8 cellular contexts compared by ENCODE assay signal in genomic region chr1:89629600-89629999, GRCh38. TPM values are rescaled to one million over a fixed set of nuclear protein-coding genes. Genes with fewer than 3 reads are reported as not detected.
DNase-seq lines count a peak whose midpoint lies in the region; ATAC-seq and FAIRE-seq lines count a peak whose summit lies in the region.
"Not testable (repeated sequence)": the region's sequence is repeated elsewhere in the genome, so short reads cannot be mapped to it uniquely, and the experiment has no call there.

No MANE protein-coding gene starts in this region.

- intact Hi-C loops in activated CD4-positive, alpha-beta memory T cell treated with anti-CD3 and anti-CD28 coated beads for 36 hours (cut with micrococcal nuclease): not testable (repeated sequence)

- H3K4me1 ChIP-seq in BLaER1: peaks cover 32% of the 10 kb centered on the region

- H3K27ac Mint-ChIP-seq in T-cell: peak overlapping the region; percentile 81 to 97
- peak overlapping the region; percentile 77 for H3K27ac Mint-ChIP-seq in activated CD4-positive, alpha-beta memory T cell treated with anti-CD3 and anti-CD28 coated beads for 36 hours
- peak overlapping the region; percentile 61 for H3K27ac Mint-ChIP-seq in activated T-cell treated with anti-CD3 and anti-CD28 coated beads, Interleukin-2, amount 50 U/mL, for 72 hours
- peak overlapping the region; percentile 96 for H3K27ac Mint-ChIP-seq in activated naive CD8-positive, alpha-beta T cell
- H3K27ac Mint-ChIP-seq in effector memory CD8-positive, alpha-beta T cell: peak overlapping the region; percentile 70 to 85
- peak overlapping the region; percentile 88 for H3K27ac Mint-ChIP-seq in stimulated activated effector memory CD8-positive, alpha-beta T cell treated with anti-CD3 and anti-CD28 coated beads, Interleukin-12 subunit alpha, Interleukin-12 subunit beta, amount 100 ng/mL, for 72 hours

- not testable (repeated sequence) for H3K27me3 ChIP-seq in BLaER1

- peaks cover 25% of the 10 kb centered on the region for H3K36me3 ChIP-seq in BLaER1

- peak overlapping the region; percentile 94; the same call in 1 of the 2 replicates for H3K4me2 ChIP-seq in BLaER1

- peak overlapping the region; percentile 7 to 96 (median 45) for H3K4me3 Mint-ChIP-seq in T-cell
- H3K4me3 Mint-ChIP-seq in activated CD4-positive, alpha-beta memory T cell treated with anti-CD3 and anti-CD28 coated beads for 36 hours: peak overlapping the region; percentile 36
- peak overlapping the region; percentile 61 to 80 for H3K4me3 Mint-ChIP-seq in activated T-cell treated with anti-CD3 and anti-CD28 coated beads, Interleukin-2, amount 50 U/mL, for 72 hours
- H3K4me3 Mint-ChIP-seq in activated naive CD8-positive, alpha-beta T cell: peak overlapping the region; percentile 52
- peak overlapping the region; percentile 37 to 39 for H3K4me3 Mint-ChIP-seq in effector memory CD8-positive, alpha-beta T cell
- H3K4me3 Mint-ChIP-seq in stimulated activated effector memory CD8-positive, alpha-beta T cell treated with anti-CD3 and anti-CD28 coated beads, Interleukin-12 subunit alpha, Interleukin-12 subunit beta, amount 100 ng/mL, for 72 hours: peak overlapping the region; percentile 90

- peak; percentile 56 for FAIRE-seq in GM19239 (lab: Jason Lieb, UNC)

- not testable (repeated sequence) for H4K20me1 ChIP-seq in BLaER1

- not testable (repeated sequence) for ATAC-seq in T-cell (replicated peaks in 1 of 4); activated T-cell treated with anti-CD3 and anti-CD28 coated beads, Interleukin-2, amount 50 U/mL, for 72 hours (replicated peaks in 1 of 2); effector memory CD8-positive, alpha-beta T cell (replicated peaks); stimulated activated effector memory CD8-positive, alpha-beta T cell treated with anti-CD3 and anti-CD28 coated beads, Interleukin-12 subunit alpha, Interleukin-12 subunit beta, amount 100 ng/mL, for 72 hours

- H3K27me3 Mint-ChIP-seq in T-cell; activated CD4-positive, alpha-beta memory T cell treated with anti-CD3 and anti-CD28 coated beads for 36 hours; activated T-cell treated with anti-CD3 and anti-CD28 coated beads, Interleukin-2, amount 50 U/mL, for 72 hours (ENCODE audit: low read depth); activated naive CD8-positive, alpha-beta T cell; effector memory CD8-positive, alpha-beta T cell: not testable (repeated sequence)

- H3K4me1 Mint-ChIP-seq in T-cell: peaks cover 74 to 80% (median 76%) of the 10 kb centered on the region in 3 donors
- H3K4me1 Mint-ChIP-seq in activated CD4-positive, alpha-beta memory T cell treated with anti-CD3 and anti-CD28 coated beads for 36 hours (ENCODE audit: low read depth): peaks cover 72% of the 10 kb centered on the region
- peaks cover 72% of the 10 kb centered on the region for H3K4me1 Mint-ChIP-seq in activated T-cell treated with anti-CD3 and anti-CD28 coated beads, Interleukin-2, amount 50 U/mL, for 72 hours (ENCODE audit: low read depth)
- peaks cover 71% of the 10 kb centered on the region for H3K4me1 Mint-ChIP-seq in activated naive CD8-positive, alpha-beta T cell (ENCODE audit: low read depth)
- H3K4me1 Mint-ChIP-seq in effector memory CD8-positive, alpha-beta T cell (ENCODE audit: low read depth in 2 of 2): peaks cover 43 to 56% of the 10 kb centered on the region in 2 donors
- H3K4me1 Mint-ChIP-seq in stimulated activated effector memory CD8-positive, alpha-beta T cell treated with anti-CD3 and anti-CD28 coated beads, Interleukin-12 subunit alpha, Interleukin-12 subunit beta, amount 100 ng/mL, for 72 hours: peaks cover 56% of the 10 kb centered on the region

- peaks cover 11% of the 10 kb centered on the region for H3K36me3 Mint-ChIP-seq in T-cell
- peaks cover 25% of the 10 kb centered on the region for H3K36me3 Mint-ChIP-seq in activated CD4-positive, alpha-beta memory T cell treated with anti-CD3 and anti-CD28 coated beads for 36 hours
- peaks cover 6 to 13% of the 10 kb centered on the region in 2 donors for H3K36me3 Mint-ChIP-seq in activated T-cell treated with anti-CD3 and anti-CD28 coated beads, Interleukin-2, amount 50 U/mL, for 72 hours (ENCODE audit: insufficient read depth in 2 of 2)
- peaks cover 16% of the 10 kb centered on the region for H3K36me3 Mint-ChIP-seq in activated naive CD8-positive, alpha-beta T cell
- peaks cover 33% of the 10 kb centered on the region for H3K36me3 Mint-ChIP-seq in effector memory CD8-positive, alpha-beta T cell (ENCODE audit: insufficient read depth)
- H3K36me3 Mint-ChIP-seq in stimulated activated effector memory CD8-positive, alpha-beta T cell treated with anti-CD3 and anti-CD28 coated beads, Interleukin-12 subunit alpha, Interleukin-12 subunit beta, amount 100 ng/mL, for 72 hours: peaks cover 25% of the 10 kb centered on the region

- H3K9me3 Mint-ChIP-seq in T-cell; activated CD4-positive, alpha-beta memory T cell treated with anti-CD3 and anti-CD28 coated beads for 36 hours; activated T-cell treated with anti-CD3 and anti-CD28 coated beads, Interleukin-2, amount 50 U/mL, for 72 hours; activated naive CD8-positive, alpha-beta T cell (ENCODE audit: low read depth); effector memory CD8-positive, alpha-beta T cell; stimulated activated effector memory CD8-positive, alpha-beta T cell treated with anti-CD3 and anti-CD28 coated beads, Interleukin-12 subunit alpha, Interleukin-12 subunit beta, amount 100 ng/mL, for 72 hours: not testable (repeated sequence)

- H3K4me3 ChIP-seq in BLaER1: not testable (repeated sequence)

- H3K27ac ChIP-seq in BLaER1: not testable (repeated sequence)

- not testable (repeated sequence) for H3K9me3 ChIP-seq in BLaER1

- POLR2A ChIA-PET in T-cell (lab: Charles Lee): interaction anchor here (0.5 to 1.5 kb wide), 5 partner anchors 10 to 133 kb away, joined by 3 to 6 read pairs (median 5); no protein-coding TSS in a partner anchor
- POLR2A ChIA-PET in activated CD4-positive, alpha-beta memory T cell treated with anti-CD3 and anti-CD28 coated beads for 36 hours (lab: Charles Lee): interaction anchor here (1.0 to 13.0 kb wide), 3 partner anchors 22 to 144 kb away, joined by 3 to 225 read pairs (median 4); no protein-coding TSS in a partner anchor

- H3K9ac ChIP-seq in BLaER1: not testable (repeated sequence)

- not testable (repeated sequence) for DNase-seq in GM19239 (ENCODE audit: insufficient read length, low spot score); T-cell; activated CD4-positive, alpha-beta memory T cell treated with anti-CD3 and anti-CD28 coated beads for 36 hours; activated T-cell treated with anti-CD3 and anti-CD28 coated beads, Interleukin-2, amount 50 U/mL, for 72 hours; effector memory CD8-positive, alpha-beta T cell; stimulated activated effector memory CD8-positive, alpha-beta T cell treated with anti-CD3 and anti-CD28 coated beads, Interleukin-12 subunit alpha, Interleukin-12 subunit beta, amount 100 ng/mL, for 72 hours (ENCODE audit: low spot score in 2 of 2)

- CTCF ChIA-PET in T-cell (lab: Charles Lee): interaction anchor here (0.8 to 4.8 kb wide), 14 partner anchors 10 to 137 kb away, joined by 3 to 45 read pairs (median 6); partner anchors contain the start of gene LRRC8B (in 1 of the 2)
- CTCF ChIA-PET in activated CD4-positive, alpha-beta memory T cell treated with anti-CD3 and anti-CD28 coated beads for 36 hours (lab: Charles Lee): interaction anchor here (0.7 to 12.3 kb wide), 14 partner anchors 14 to 152 kb away, joined by 3 to 154 read pairs (median 6); no protein-coding TSS in a partner anchor

RNA-seq across cellular contexts. Expression of gene LRRC8C, which starts 3.3 kb away (rescaled TPM):
- total RNA-seq in T-cell: 10 to 100 TPM; 33.4 to 48.4 (median 41.9) TPM
- total RNA-seq in activated CD4-positive, alpha-beta memory T cell treated with anti-CD3 and anti-CD28 coated beads for 36 hours: 10 to 100 TPM; 36.4 to 40.4 TPM
- total RNA-seq in activated T-cell treated with anti-CD3 and anti-CD28 coated beads, Interleukin-2, amount 50 U/mL, for 72 hours: 10 to 100 TPM; 33.1 to 36.7 TPM

Comparison
In these comparisons a context has a peak if more than half of its experiments do, and no peak if none do; other contexts are left out.
1. H3K4me3 Mint-ChIP-seq: peak in every context shown above with its lines; median percentile 90 in stimulated activated effector memory CD8-positive, alpha-beta T cell treated with anti-CD3 and anti-CD28 coated beads, Interleukin-12 subunit alpha, Interleukin-12 subunit beta, amount 100 ng/mL, for 72 hours; 70 in activated T-cell treated with anti-CD3 and anti-CD28 coated beads, Interleukin-2, amount 50 U/mL, for 72 hours; 52 in activated naive CD8-positive, alpha-beta T cell; 45 in T-cell; 38 in effector memory CD8-positive, alpha-beta T cell; 36 in activated CD4-positive, alpha-beta memory T cell treated with anti-CD3 and anti-CD28 coated beads for 36 hours.